26 cellular contexts compared by ENCODE assay signal in genomic region chr11:115098037-115098436, GRCh38.
"Had no signal": no experiment of that assay in that cellular context is flagged by ENCODE, and none has a peak within 500 bp of the region (broad histone marks: within the 10 kb centered on the region; RNA-seq: fewer than 3 reads in every experiment).

No MANE protein-coding gene starts in this region.

- H3K4me3 Mint-ChIP-seq: activated naive CD8-positive, alpha-beta T cell; endodermal cell; mesothelial cell of epicardium; naive thymus-derived CD4-positive, alpha-beta T cell; neural crest cell had no signal

- H3K4me1 Mint-ChIP-seq: endodermal cell; mesothelial cell of epicardium; naive thymus-derived CD4-positive, alpha-beta T cell; neural crest cell had no signal

- H3K4me1 ChIP-seq: pancreas, testis, vagina had no signal

- DNase-seq: activated CD4-positive, alpha-beta T cell treated with anti-CD3 and anti-CD28 coated beads for 4 hours; activated CD4-positive, alpha-beta T cell treated with anti-CD3 and anti-CD28 coated beads, Interleukin-2, amount 50 U/mL, for 4 hours; activated CD8-positive, alpha-beta memory T cell treated with anti-CD3 and anti-CD28 coated beads for 24 hours; activated effector memory CD4-positive, alpha-beta T cell treated with Interleukin-2 at 50 U/mL for 16 hours; activated naive CD4-positive, alpha-beta T cell treated with Interleukin-2 at 50 U/mL for 16 hours; aorta; caudate nucleus; endodermal cell; hippocampal formation; kidney; left colon; mammary epithelial cell; naive thymus-derived CD4-positive, alpha-beta T cell; nucleus accumbens; pancreas; right cardiac atrium; stimulated activated CD4-positive, alpha-beta T cell treated with anti-CD3 and anti-CD28 coated beads, Interleukin-12 subunit alpha, Interleukin-12 subunit beta, amount 100 ng/mL, for 4 hours; stimulated activated CD4-positive, alpha-beta T cell treated with anti-CD3 and anti-CD28 coated beads, Interleukin-4, amount 100 ng/mL, for 1 hour; stimulated activated naive CD8-positive, alpha-beta T cell treated with anti-CD3 and anti-CD28 coated beads, Interleukin-15, Interleukin-2, amounts not matched to agents 100 U/mL and 50 U/mL, for 24 hours; testis; trophoblast cell had no signal

- H3K27ac ChIP-seq: pancreas, testis, vagina had no signal

- H3K27me3 ChIP-seq: pancreas, testis, vagina had no signal

- H3K36me3 ChIP-seq: pancreas, vagina had no signal

- H3K27me3 Mint-ChIP-seq: activated naive CD8-positive, alpha-beta T cell had no signal

- H3K9me3 ChIP-seq: pancreas, testis, vagina had no signal

- ATAC-seq: esophagus mucosa; left colon; naive thymus-derived CD4-positive, alpha-beta T cell; pancreas; right cardiac atrium; stimulated activated naive CD8-positive, alpha-beta T cell treated with anti-CD3 and anti-CD28 coated beads, Interleukin-15, Interleukin-2, amounts not matched to agents 100 U/mL and 50 U/mL, for 24 hours had no signal

- H3K4me3 ChIP-seq: pancreas, testis, vagina had no signal

- H3K27ac Mint-ChIP-seq: activated naive CD8-positive, alpha-beta T cell; endodermal cell; mesothelial cell of epicardium; naive thymus-derived CD4-positive, alpha-beta T cell had no signal

- H3K36me3 Mint-ChIP-seq: activated naive CD8-positive, alpha-beta T cell; mesothelial cell of epicardium; naive thymus-derived CD4-positive, alpha-beta T cell had no signal

- H3K9me3 Mint-ChIP-seq: endodermal cell, neural crest cell had no signal
